In genomic region chr14:92951912-92952471, GRCh38 we compare ENCODE assay signal across 8 cellular contexts. TPM values are rescaled to one million over a fixed set of nuclear protein-coding genes. Genes with fewer than 3 reads are reported as not detected.
DNase-seq lines count a peak whose midpoint lies in the region; ATAC-seq, FAIRE-seq and TF ChIP-seq lines count a peak whose summit lies in the region.

No MANE protein-coding gene starts in this region.

- no peaks in the 10 kb centered on the region for H3K9me3 Mint-ChIP-seq in activated CD8-positive, alpha-beta T cell treated with anti-CD3 and anti-CD28 coated beads for 36 hours

- no peak for TF ChIP-seq POLR2A in GM12891 (IDR thresholded peaks at IDR 0.05; ENCODE audit: low read depth, low read length)

- peaks cover 17% of the 10 kb centered on the region for H3K36me3 Mint-ChIP-seq in activated CD8-positive, alpha-beta T cell treated with anti-CD3 and anti-CD28 coated beads for 36 hours (ENCODE audit: low read depth)

- H3K4me3 Mint-ChIP-seq in activated CD8-positive, alpha-beta T cell treated with anti-CD3 and anti-CD28 coated beads for 36 hours = no peak overlapping the region

- CTCF ChIA-PET in activated CD8-positive, alpha-beta T cell treated with anti-CD3 and anti-CD28 coated beads for 36 hours (lab: Charles Lee) = interaction anchor here (0.6 to 2.8 kb wide), 39 partner anchors 12 to 580 kb away, joined by 3 to 27 read pairs (median 4); no protein-coding TSS in a partner anchor

- DNase-seq in GM12891 (ENCODE audit: insufficient read length, low spot score) (peak; percentile 97), NCI-H748 (lab: John Stamatoyannopoulos, UW; ENCODE audit: unreplicated experiment) (peak; percentile 77), dorsolateral prefrontal cortex (peak; percentile 82 to 93 (median 88)), lung (ENCODE audit: low spot score) (peak; percentile 75)
- peak; percentile 90 for DNase-seq in activated CD8-positive, alpha-beta T cell treated with anti-CD3 and anti-CD28 coated beads for 36 hours
- peak; percentile 74 for DNase-seq in stimulated activated CD8-positive, alpha-beta memory T cell treated with anti-CD3 and anti-CD28 coated beads, Interleukin-15, amount 100 ng/mL, for 24 hours (ENCODE audit: low read depth)

- POLR2A ChIA-PET in activated CD8-positive, alpha-beta T cell treated with anti-CD3 and anti-CD28 coated beads for 36 hours (lab: Charles Lee) = interaction anchor here (0.6 to 0.7 kb wide), 2 partner anchors 132 to 549 kb away, joined by 3 read pairs; no protein-coding TSS in a partner anchor

- no peaks in the 10 kb centered on the region for H3K27me3 Mint-ChIP-seq in activated CD8-positive, alpha-beta T cell treated with anti-CD3 and anti-CD28 coated beads for 36 hours

- ATAC-seq in HG03097 (IDR thresholded peaks at IDR 0.05; ENCODE audit: low FRiP score, unreplicated experiment) (peak; percentile 60), lung (ENCODE audit: insufficient read depth, low FRiP score) (peak; percentile 91)
- peak; percentile 99 for ATAC-seq in activated CD8-positive, alpha-beta T cell treated with anti-CD3 and anti-CD28 coated beads for 36 hours

- H3K27me3 ChIP-seq in dorsolateral prefrontal cortex (no peaks in the 10 kb centered on the region), lung (ENCODE audit: control insufficient read depth, insufficient read depth) (no peaks in the 10 kb centered on the region)

- peak; percentile 94 for TF ChIP-seq CTCF in 22Rv1 (IDR thresholded peaks at IDR 0.05)
- TF ChIP-seq CTCF in activated CD8-positive, alpha-beta T cell treated with anti-CD3 and anti-CD28 coated beads for 36 hours (IDR thresholded peaks at IDR 0.05) = peak; percentile 75
- TF ChIP-seq CTCF in dorsolateral prefrontal cortex (IDR thresholded peaks at IDR 0.05 in 54 of 56, conservative IDR thresholded peaks at IDR 0.05 in 2 of 56; ENCODE audit: low read depth in 1 of 56, partially characterized antibody in 56 of 56) = peak; percentile 82 to 100 (median 98)
- TF ChIP-seq CTCF in lung (IDR thresholded peaks at IDR 0.05; ENCODE audit: control extremely low read depth, extremely low read depth) = peak; percentile 91

- peaks cover 5% of the 10 kb centered on the region for H3K4me1 Mint-ChIP-seq in activated CD8-positive, alpha-beta T cell treated with anti-CD3 and anti-CD28 coated beads for 36 hours (ENCODE audit: low read depth)

- peaks cover 0 to 28% of the 10 kb centered on the region in 2 donors for H3K36me3 ChIP-seq in lung (ENCODE audit: control insufficient read depth in 2 of 2, insufficient read depth in 2 of 2, low read length in 2 of 2)

- no peaks in the 10 kb centered on the region for H3K9me3 ChIP-seq in lung (ENCODE audit: control insufficient read depth in 2 of 2, insufficient read depth in 1 of 2, low read length in 1 of 2)

- H3K27ac ChIP-seq in 22Rv1 = no peak overlapping the region
- peak overlapping the region; percentile 10 to 99 (median 93) for H3K27ac ChIP-seq in dorsolateral prefrontal cortex
- H3K27ac ChIP-seq in lung (ENCODE audit: low read depth in 1 of 2, low read length in 1 of 2) = no peak overlapping the region

- 20 to 24% methylated on average over 18 of the region's 18 CpGs for WGBS in lung, 2 donors

- intact Hi-C loops in activated CD8-positive, alpha-beta T cell treated with anti-CD3 and anti-CD28 coated beads for 36 hours (cut with micrococcal nuclease) = loop anchor here (2.0 kb wide), 1 partner anchor 187 kb away; no protein-coding TSS in a partner anchor
- intact Hi-C loops in dorsolateral prefrontal cortex (cut with DNase I) = loop anchor here (1.0 to 5.0 kb wide), 5 partner anchors 79 to 187 kb away; partner anchors contain the start of gene ITPK1 (in 1 of the 2)

- H3K4me3 ChIP-seq in dorsolateral prefrontal cortex = peak overlapping the region in 5 of 59 donors; percentile 4 to 18 (median 11)
- no peak overlapping the region for H3K4me3 ChIP-seq in lung

- FAIRE-seq in GM12891 (lab: Jason Lieb, UNC) = peak; percentile 90

- no peak overlapping the region for H3K27ac Mint-ChIP-seq in activated CD8-positive, alpha-beta T cell treated with anti-CD3 and anti-CD28 coated beads for 36 hours

- no peaks in the 10 kb centered on the region for H3K4me1 ChIP-seq in lung (ENCODE audit: control insufficient read depth in 2 of 2, insufficient read depth in 2 of 2, low read length in 2 of 2)

TF ChIP-seq in GM12891, 5 proteins besides CTCF, POLR2A, EP300 and RAD21:
- no peak for TF ChIP-seq PAX5 (IDR thresholded peaks at IDR 0.05; ENCODE audit: insufficient read depth, low read length, severe bottlenecking)
- no peak for TF ChIP-seq POLR2AphosphoS5 (IDR thresholded peaks at IDR 0.05; ENCODE audit: low read depth, low read length)
- no peak for TF ChIP-seq SPI1 (IDR thresholded peaks at IDR 0.05; ENCODE audit: low read depth, low read length)
- no peak for TF ChIP-seq TAF1 (IDR thresholded peaks at IDR 0.05; ENCODE audit: low read depth, low read length)
- no peak for TF ChIP-seq POU2F2 (IDR thresholded peaks at IDR 0.05; ENCODE audit: low read depth, low read length)

RNA-seq across cellular contexts. Expression of gene CHGA, which starts 29.0 kb away (rescaled TPM):
- polyA plus RNA-seq in GM12891 (2012; ENCODE audit: low read depth, missing spikeins) = 0.10 TPM
- total RNA-seq in activated CD8-positive, alpha-beta T cell treated with anti-CD3 and anti-CD28 coated beads for 36 hours = not detected
- total RNA-seq in dorsolateral prefrontal cortex (100 to 1,000 TPM; 128 to 561 (median 344) TPM), lung (1 to 10 TPM; 1.1 to 4.4 TPM)
- polyA plus RNA-seq in lung = under 1 TPM; 0.47 to 0.51 TPM

Comparison
In these comparisons a context has a peak if more than half of its experiments do, and no peak if none do; other contexts are left out.
1. H3K27ac ChIP-seq: peak in dorsolateral prefrontal cortex (59 of 59); none in 22Rv1 (single experiment) and lung (0 of 2).
2. RNA of gene CHGA, which starts 29.0 kb away (total RNA-seq): 128 to 561 TPM in dorsolateral prefrontal cortex; 1.1 to 4.4 TPM in lung and not detected in activated CD8-positive, alpha-beta T cell treated with anti-CD3 and anti-CD28 coated beads for 36 hours; every median in the first group is over 10 times any median in the second.
3. Peak in every context shown above with its lines, with median percentiles within 50 percentile points of each other: CTCF ChIP-seq, DNase-seq and ATAC-seq.